34 cellular contexts compared by ENCODE assay signal in genomic region chr5:19208397-19208796, GRCh38.
"Had no signal": no experiment of that assay in that cellular context is flagged by ENCODE, and none has a peak within 500 bp of the region (broad histone marks: within the 10 kb centered on the region; RNA-seq: fewer than 3 reads in every experiment).

No MANE protein-coding gene starts in this region.

- H3K27me3 Mint-ChIP-seq: activated B cell treated with CpG ODN at 0.5 μM for 24 hours; activated CD8-positive, alpha-beta T cell treated with anti-CD3 and anti-CD28 coated beads for 36 hours; activated naive CD8-positive, alpha-beta T cell treated with anti-CD3 and anti-CD28 coated beads for 36 hours; activated T-helper 17 cell treated with anti-CD3 and anti-CD28 coated beads, Interleukin-2, amount 50 U/mL, for 72 hours; central memory CD8-positive, alpha-beta T cell had no signal

- H3K27ac Mint-ChIP-seq: activated B cell treated with CpG ODN at 0.5 μM for 24 hours; activated CD8-positive, alpha-beta T cell treated with anti-CD3 and anti-CD28 coated beads for 36 hours; activated naive CD8-positive, alpha-beta T cell treated with anti-CD3 and anti-CD28 coated beads for 36 hours; activated T-cell treated with anti-CD3 and anti-CD28 coated beads, Interleukin-2, amount 50 U/mL, for 72 hours; activated T-helper 17 cell treated with anti-CD3 and anti-CD28 coated beads, Interleukin-2, amount 50 U/mL, for 72 hours had no signal

- DNase-seq: activated B cell treated with CpG ODN at 0.5 μM for 24 hours; activated CD4-positive, alpha-beta T cell treated with anti-CD3 and anti-CD28 coated beads for 4 hours; activated CD4-positive, alpha-beta T cell treated with anti-CD3 and anti-CD28 coated beads, Interleukin-2, amount 50 U/mL, for 1 hour; activated CD4-positive, CD25-positive, alpha-beta regulatory T cell treated with anti-CD3 and anti-CD28 coated beads, Interleukin-2, amount 50 U/mL, for 72 hours; activated CD8-positive, alpha-beta T cell treated with anti-CD3 and anti-CD28 coated beads for 36 hours; activated effector memory CD4-positive, alpha-beta T cell treated with anti-CD3 and anti-CD28 coated beads, Interleukin-2, amount 50 U/mL, for 16 hours; activated naive CD4-positive, alpha-beta T cell; activated naive CD4-positive, alpha-beta T cell treated with anti-CD3 and anti-CD28 coated beads, Interleukin-2, amount 50 U/mL, for 16 hours; activated naive CD8-positive, alpha-beta T cell treated with anti-CD3 and anti-CD28 coated beads for 36 hours; activated T-cell treated with anti-CD3 and anti-CD28 coated beads, Interleukin-2, amount 50 U/mL, for 1 hour; activated T-cell treated with anti-CD3 and anti-CD28 coated beads, Interleukin-2, amount 50 U/mL, for 72 hours; amniotic stem cell; Karpas-422; KBM-7; NCI-H1105 treated with DMSO at 0.1 percent for 48 hours; NCI-H1436; NCI-H1694; NCI-H1930; NCI-H2081 treated with DMSO at 0.1 percent for 48 hours; NCI-H2171; NCI-H524 treated with DMSO at 0.1 percent for 48 hours; PC-9; SIG-M5; T-helper 1 cell; T-helper 2 cell; T-helper 9 cell had no signal

- H3K4me1 Mint-ChIP-seq: activated B cell treated with CpG ODN at 0.5 μM for 24 hours; activated naive CD8-positive, alpha-beta T cell treated with anti-CD3 and anti-CD28 coated beads for 36 hours; activated T-helper 17 cell treated with anti-CD3 and anti-CD28 coated beads, Interleukin-2, amount 50 U/mL, for 72 hours; central memory CD8-positive, alpha-beta T cell had no signal

- H3K27me3 ChIP-seq: ascending aorta, cardiac muscle cell had no signal

- H3K4me3 Mint-ChIP-seq: activated B cell treated with CpG ODN at 0.5 μM for 24 hours; activated CD8-positive, alpha-beta T cell treated with anti-CD3 and anti-CD28 coated beads for 36 hours; activated naive CD8-positive, alpha-beta T cell treated with anti-CD3 and anti-CD28 coated beads for 36 hours; activated T-cell treated with anti-CD3 and anti-CD28 coated beads, Interleukin-2, amount 50 U/mL, for 72 hours; activated T-helper 17 cell treated with anti-CD3 and anti-CD28 coated beads, Interleukin-2, amount 50 U/mL, for 72 hours; central memory CD8-positive, alpha-beta T cell had no signal

- H3K36me3 ChIP-seq: ascending aorta, cardiac muscle cell had no signal

- H3K4me2 ChIP-seq: PC-9 had no signal

- ATAC-seq: activated CD8-positive, alpha-beta T cell treated with anti-CD3 and anti-CD28 coated beads for 36 hours; activated T-cell treated with anti-CD3 and anti-CD28 coated beads, Interleukin-2, amount 50 U/mL, for 72 hours; activated T-helper 17 cell treated with anti-CD3 and anti-CD28 coated beads, Interleukin-2, amount 50 U/mL, for 72 hours; Right ventricle myocardium inferior; SK-N-SH treated with all-trans-retinoic acid at 6 μM for 48 hours had no signal

- H3K27ac ChIP-seq: ascending aorta, cardiac muscle cell, PC-9, RWPE1, VCaP had no signal

- H3K4me3 ChIP-seq: ascending aorta, cardiac muscle cell, PC-9 had no signal

- H3K36me3 Mint-ChIP-seq: activated naive CD8-positive, alpha-beta T cell treated with anti-CD3 and anti-CD28 coated beads for 36 hours had no signal

- H2AFZ ChIP-seq: PC-9 had no signal

- H3K4me1 ChIP-seq: ascending aorta had no signal
